ENCODE assay signal across 10 cellular contexts in genomic region chrX:40201486-40201885, GRCh38.
DNase-seq lines count a peak whose midpoint lies in the region; ATAC-seq, FAIRE-seq and TF ChIP-seq lines count a peak whose summit lies in the region.
"Had no signal": no experiment of that assay in that cellular context is flagged by ENCODE, and none has a peak within 500 bp of the region (broad histone marks: within the 10 kb centered on the region; RNA-seq: fewer than 3 reads in every experiment).

No MANE protein-coding gene starts in this region.

- CTCF ChIA-PET in activated naive CD4-positive, alpha-beta T cell treated with anti-CD3 and anti-CD28 coated beads for 36 hours (lab: Charles Lee) = no interaction called here

- H3K4me1 ChIP-seq in Loucy (ENCODE audit: insufficient read depth, low read length, poor library complexity, severe bottlenecking) (peaks cover 20% of the 10 kb centered on the region), heart right ventricle (peaks cover 0 to 6% (median 0%) of the 10 kb centered on the region in 9 donors), small intestine (ENCODE audit: control insufficient read depth in 2 of 2, insufficient read depth in 1 of 2, low read depth in 1 of 2, low read length in 1 of 2) (no peaks in the 10 kb centered on the region)

- peak; percentile 39 for DNase-seq in activated naive CD4-positive, alpha-beta T cell treated with anti-CD3 and anti-CD28 coated beads for 36 hours
- no peak for DNase-seq in activated naive CD4-positive, alpha-beta T cell treated with anti-CD3 and anti-CD28 coated beads, Interleukin-2, amount 50 U/mL, for 16 hours
- DNase-seq in heart right ventricle (no peak), small intestine (no peak), NCI-H524 treated with DMSO at 0.1 percent for 48 hours (lab: John Stamatoyannopoulos, UW) (no peak)
- DNase-seq: amygdala had no signal

- no peak for FAIRE-seq in small intestine (lab: Jason Lieb, UNC)

- H3K27ac ChIP-seq in heart right ventricle (no peak overlapping the region), small intestine (ENCODE audit: low read depth in 1 of 2, low read length in 1 of 2) (no peak overlapping the region)
- H3K27ac ChIP-seq: thoracic aorta had no signal

- ATAC-seq in GM21723 (IDR thresholded peaks at IDR 0.05; ENCODE audit: unreplicated experiment) (peak; percentile 96), heart right ventricle (no peak)
- peak; percentile 83 for ATAC-seq in stimulated activated memory B cell treated with anti-CD40 and anti-IgM and Interleukin-4, amounts not matched to agents 10 μg/mL and 1 μg/mL and 100 μg/mL, for 72 hours

- H3K9me3 ChIP-seq in Loucy (ENCODE audit: insufficient read depth, low read depth, low read length) (no peaks in the 10 kb centered on the region), heart right ventricle (no peaks in the 10 kb centered on the region), small intestine (ENCODE audit: control insufficient read depth, low read depth) (no peaks in the 10 kb centered on the region)
- H3K9me3 ChIP-seq: thoracic aorta had no signal

- H3K4me3 Mint-ChIP-seq in activated naive CD4-positive, alpha-beta T cell treated with anti-CD3 and anti-CD28 coated beads for 36 hours = no peak overlapping the region
- no peak overlapping the region for H3K4me3 Mint-ChIP-seq in stimulated activated memory B cell treated with anti-CD40 and anti-IgM and Interleukin-4, amounts not matched to agents 10 μg/mL and 1 μg/mL and 100 μg/mL, for 72 hours

- peak overlapping the region; percentile 73 for H3K9ac ChIP-seq in Loucy (ENCODE audit: low read depth, low read length, poor library complexity, severe bottlenecking)

- H2AFZ ChIP-seq in Loucy (ENCODE audit: low read length) = no peak overlapping the region

- no peaks in the 10 kb centered on the region for H3K27me3 Mint-ChIP-seq in activated naive CD4-positive, alpha-beta T cell treated with anti-CD3 and anti-CD28 coated beads for 36 hours (ENCODE audit: low read depth)
- no peaks in the 10 kb centered on the region for H3K27me3 Mint-ChIP-seq in stimulated activated memory B cell treated with anti-CD40 and anti-IgM and Interleukin-4, amounts not matched to agents 10 μg/mL and 1 μg/mL and 100 μg/mL, for 72 hours

- intact Hi-C loops in activated naive CD4-positive, alpha-beta T cell treated with anti-CD3 and anti-CD28 coated beads for 36 hours (cut with micrococcal nuclease) = no loop called here
- intact Hi-C loops in heart right ventricle (cut with DNase I) = no loop called here

- no peak overlapping the region for H3K27ac Mint-ChIP-seq in activated naive CD4-positive, alpha-beta T cell treated with anti-CD3 and anti-CD28 coated beads for 36 hours
- H3K27ac Mint-ChIP-seq in stimulated activated memory B cell treated with anti-CD40 and anti-IgM and Interleukin-4, amounts not matched to agents 10 μg/mL and 1 μg/mL and 100 μg/mL, for 72 hours = peak overlapping the region; percentile 48

- H3K36me3 Mint-ChIP-seq in activated naive CD4-positive, alpha-beta T cell treated with anti-CD3 and anti-CD28 coated beads for 36 hours (ENCODE audit: low read depth) = no peaks in the 10 kb centered on the region
- H3K36me3 Mint-ChIP-seq in stimulated activated memory B cell treated with anti-CD40 and anti-IgM and Interleukin-4, amounts not matched to agents 10 μg/mL and 1 μg/mL and 100 μg/mL, for 72 hours = no peaks in the 10 kb centered on the region

- peaks cover 13% of the 10 kb centered on the region for H3K4me1 Mint-ChIP-seq in activated naive CD4-positive, alpha-beta T cell treated with anti-CD3 and anti-CD28 coated beads for 36 hours (ENCODE audit: low read depth)
- H3K4me1 Mint-ChIP-seq in stimulated activated memory B cell treated with anti-CD40 and anti-IgM and Interleukin-4, amounts not matched to agents 10 μg/mL and 1 μg/mL and 100 μg/mL, for 72 hours = peaks cover 8% of the 10 kb centered on the region

- TF ChIP-seq CTCF in Loucy (conservative IDR thresholded peaks at IDR 0.05; ENCODE audit: low read length) (no peak), heart right ventricle (IDR thresholded peaks at IDR 0.05) (no peak)

- 100% methylated on average over 1 of the region's 1 CpG for WGBS in heart right ventricle, 2 donors
- 67 to 88% (median 75%) methylated on average over 1 of the region's 1 CpG for WGBS in small intestine, 3 donors

- no peaks in the 10 kb centered on the region for H3K9me3 Mint-ChIP-seq in activated naive CD4-positive, alpha-beta T cell treated with anti-CD3 and anti-CD28 coated beads for 36 hours
- no peaks in the 10 kb centered on the region for H3K9me3 Mint-ChIP-seq in stimulated activated memory B cell treated with anti-CD40 and anti-IgM and Interleukin-4, amounts not matched to agents 10 μg/mL and 1 μg/mL and 100 μg/mL, for 72 hours

- H4K20me1 ChIP-seq in Loucy (ENCODE audit: insufficient read depth, low read length, poor library complexity, severe bottlenecking) = no peaks in the 10 kb centered on the region

- no peaks in the 10 kb centered on the region for H3F3A ChIP-seq in Loucy (ENCODE audit: low read depth)

- no peaks in the 10 kb centered on the region for H3K79me2 ChIP-seq in Loucy (ENCODE audit: insufficient read depth, low read length)

- no peaks in the 10 kb centered on the region for H3K9me2 ChIP-seq in Loucy (replicated peaks; ENCODE audit: low read depth, low read length)

- peak overlapping the region; percentile 47 for H3K4me2 ChIP-seq in Loucy (ENCODE audit: low read depth, low read length, poor library complexity, severe bottlenecking)

- H3K27me3 ChIP-seq in Loucy (ENCODE audit: insufficient read depth, low read length, poor library complexity, severe bottlenecking) = no peaks in the 10 kb centered on the region
- H3K27me3 ChIP-seq in heart right ventricle = peaks cover 0 to 12% (median 0%) of the 10 kb centered on the region in 7 donors
- H3K27me3 ChIP-seq in small intestine (ENCODE audit: control insufficient read depth in 2 of 2, insufficient read depth in 2 of 2, low read length in 2 of 2) = no peaks in the 10 kb centered on the region

- peak overlapping the region; percentile 55 for H3K4me3 ChIP-seq in Loucy (ENCODE audit: low read length, poor library complexity, severe bottlenecking)
- no peak overlapping the region for H3K4me3 ChIP-seq in heart right ventricle
- H3K4me3 ChIP-seq in small intestine (ENCODE audit: low read depth in 1 of 2, low read length in 2 of 2) = no peak overlapping the region
- H3K4me3 ChIP-seq: thoracic aorta had no signal

- no peaks in the 10 kb centered on the region for H3K36me3 ChIP-seq in Loucy (ENCODE audit: insufficient read depth, low read length)
- H3K36me3 ChIP-seq in heart right ventricle = no peaks in the 10 kb centered on the region
- H3K36me3 ChIP-seq in small intestine (ENCODE audit: control insufficient read depth in 2 of 2, insufficient read depth in 2 of 2, low read length in 2 of 2) = no peaks in the 10 kb centered on the region
- H3K36me3 ChIP-seq: thoracic aorta had no signal

Comparison
In these comparisons a context has a peak if more than half of its experiments do, and no peak if none do; other contexts are left out.
1. ATAC-seq: peak in GM21723 (single experiment) and stimulated activated memory B cell treated with anti-CD40 and anti-IgM and Interleukin-4, amounts not matched to agents 10 μg/mL and 1 μg/mL and 100 μg/mL, for 72 hours (single experiment); none in heart right ventricle (0 of 8).